Comparison of ENCODE assay signal across 9 cellular contexts in genomic region chrX:132676561-132677186, GRCh38.
DNase-seq lines count a peak whose midpoint lies in the region; ATAC-seq and TF ChIP-seq lines count a peak whose summit lies in the region.
"Had no signal": no experiment of that assay in that cellular context is flagged by ENCODE, and none has a peak within 500 bp of the region (broad histone marks: within the 10 kb centered on the region; RNA-seq: fewer than 3 reads in every experiment).

No MANE protein-coding gene starts in this region.

- no peak overlapping the region for H3K9ac ChIP-seq in Loucy (ENCODE audit: low read depth, low read length, poor library complexity, severe bottlenecking)

- no peak overlapping the region for H3K4me3 ChIP-seq in Loucy (ENCODE audit: low read length, poor library complexity, severe bottlenecking)
- no peak overlapping the region for H3K4me3 ChIP-seq in psoas muscle

- H3K4me3 Mint-ChIP-seq in endothelial cell (ENCODE audit: unreplicated experiment) = no peak overlapping the region

- peaks cover 10% of the 10 kb centered on the region for H3K4me1 Mint-ChIP-seq in endothelial cell (ENCODE audit: unreplicated experiment)

- H2AFZ ChIP-seq in Loucy (ENCODE audit: low read length) = peak overlapping the region; percentile 61; the same call in 1 of the 2 replicates

- H3K9me3 Mint-ChIP-seq in endothelial cell (ENCODE audit: unreplicated experiment) = no peaks in the 10 kb centered on the region

- peak overlapping the region; percentile 61 for H3K27ac Mint-ChIP-seq in endothelial cell (ENCODE audit: unreplicated experiment)

- no peak overlapping the region for H3K27ac ChIP-seq in psoas muscle

- no peaks in the 10 kb centered on the region for H3K9me2 ChIP-seq in Loucy (replicated peaks; ENCODE audit: low read depth, low read length)

- H3K9me3 ChIP-seq in Loucy (ENCODE audit: insufficient read depth, low read depth, low read length) (no peaks in the 10 kb centered on the region), psoas muscle (no peaks in the 10 kb centered on the region)

- WGBS in psoas muscle, 3 donors = 42 to 51% (median 46%) methylated on average over 4 of the region's 4 CpGs

- H3K36me3 ChIP-seq in Loucy (ENCODE audit: insufficient read depth, low read length) = no peaks in the 10 kb centered on the region
- H3K36me3 ChIP-seq in psoas muscle (ENCODE audit: insufficient read depth in 1 of 2, low read depth in 1 of 2) = no peaks in the 10 kb centered on the region

- ATAC-seq in psoas muscle = no peak
- ATAC-seq in GM18858 (IDR thresholded peaks at IDR 0.05; ENCODE audit: unreplicated experiment) = no peak

- no peaks in the 10 kb centered on the region for H3K79me2 ChIP-seq in Loucy (ENCODE audit: insufficient read depth, low read length)

- H3K4me2 ChIP-seq in Loucy (ENCODE audit: low read depth, low read length, poor library complexity, severe bottlenecking) = peak overlapping the region; percentile 42

- H3F3A ChIP-seq in Loucy (ENCODE audit: low read depth) = no peaks in the 10 kb centered on the region

- H3K27me3 Mint-ChIP-seq in endothelial cell (ENCODE audit: unreplicated experiment) = no peaks in the 10 kb centered on the region

- H3K36me3 Mint-ChIP-seq in endothelial cell (ENCODE audit: low read depth, unreplicated experiment) = no peaks in the 10 kb centered on the region

- H4K20me1 ChIP-seq in Loucy (ENCODE audit: insufficient read depth, low read length, poor library complexity, severe bottlenecking) = no peaks in the 10 kb centered on the region

- H3K4me1 ChIP-seq in Loucy (ENCODE audit: insufficient read depth, low read length, poor library complexity, severe bottlenecking) (peaks cover 8% of the 10 kb centered on the region), psoas muscle (no peaks in the 10 kb centered on the region)

- H3K27me3 ChIP-seq in Loucy (ENCODE audit: insufficient read depth, low read length, poor library complexity, severe bottlenecking) (no peaks in the 10 kb centered on the region), psoas muscle (ENCODE audit: insufficient read depth in 3 of 3, low read length in 2 of 3) (peaks cover 0 to 1% (median 0%) of the 10 kb centered on the region in 3 donors)

- DNase-seq in NCI-H510A treated with DMSO at 0.1 percent for 48 hours (lab: John Stamatoyannopoulos, UW) (peak; percentile 22), NCI-H510A (lab: John Stamatoyannopoulos, UW) (no peak), endothelial cell (ENCODE audit: low spot score) (peak; percentile 7), psoas muscle (no peak), NK-92 (lab: John Stamatoyannopoulos, UW; ENCODE audit: unreplicated experiment) (no peak)
- DNase-seq in effector CD8-positive, alpha-beta T cell (lab: John Stamatoyannopoulos, UW) = no peak
- DNase-seq: stimulated activated naive CD8-positive, alpha-beta T cell treated with anti-CD3 and anti-CD28 coated beads, Interleukin-15, Interleukin-2, amounts not matched to agents 100 U/mL and 50 U/mL, for 24 hours had no signal

- intact Hi-C loops in psoas muscle (cut with DNase I) = no loop called here

- TF ChIP-seq CTCF in Loucy (conservative IDR thresholded peaks at IDR 0.05; ENCODE audit: low read length) (peak; percentile 44), endothelial cell (IDR thresholded peaks at IDR 0.05; ENCODE audit: unreplicated experiment) (no peak), psoas muscle (IDR thresholded peaks at IDR 0.05) (peak; percentile 21)

Comparison
In these comparisons a context has a peak if more than half of its experiments do, and no peak if none do; other contexts are left out.
1. DNase-seq: peak in NCI-H510A treated with DMSO at 0.1 percent for 48 hours (single experiment) and endothelial cell (single experiment); none in NCI-H510A (single experiment), psoas muscle (0 of 2), NK-92 (single experiment) and effector CD8-positive, alpha-beta T cell (single experiment).